Comparison of ENCODE assay signal across 8 cellular contexts in genomic region chr1:2290595-2291510, GRCh38.
DNase-seq lines count a peak whose midpoint lies in the region; ATAC-seq lines count a peak whose summit lies in the region.

No MANE protein-coding gene starts in this region.

- H3K4me1 ChIP-seq in duodenal mucosa (ENCODE audit: control insufficient read depth in 1 of 2, insufficient read depth in 2 of 2, low read length in 2 of 2): peaks cover 38 to 48% of the 10 kb centered on the region in 2 donors

- no peaks in the 10 kb centered on the region for H3K36me3 ChIP-seq in duodenal mucosa (ENCODE audit: control insufficient read depth in 1 of 2, insufficient read depth in 2 of 2, low read length in 2 of 2)

- H3K27ac ChIP-seq in duodenal mucosa (ENCODE audit: low read depth, low read length): peak overlapping the region; percentile 75

- peak; percentile 49 for ATAC-seq in GM19438 (IDR thresholded peaks at IDR 0.05; ENCODE audit: low read depth, unreplicated experiment)

- DNase-seq in LHCN-M2 (ENCODE audit: low read depth) (peak; percentile 99), mucosa of gallbladder (ENCODE audit: low spot score) (peak; percentile 87), kidney tubule cell (ENCODE audit: low spot score) (no peak), iPS-NIHi7 (ENCODE audit: extremely low spot score) (no peak)
- DNase-seq in activated CD8-positive, alpha-beta memory T cell treated with anti-CD3 and anti-CD28 coated beads for 1 hour (ENCODE audit: extremely low read depth in 1 of 2, low read depth in 1 of 2): peak; percentile 49 to 68
- peak; percentile 69 to 84 for DNase-seq in stimulated activated CD8-positive, alpha-beta memory T cell treated with anti-CD3 and anti-CD28 coated beads, Interleukin-2, amount 100 ng/mL, for 48 hours (ENCODE audit: low read depth in 2 of 2)

- H3K9ac ChIP-seq in duodenal mucosa (ENCODE audit: low read depth in 1 of 2, low read length in 2 of 2): peak overlapping the region in 1 of 2 donors; percentile 33

- peak overlapping the region; percentile 52 to 56 for H3K4me3 ChIP-seq in duodenal mucosa (ENCODE audit: low read depth in 1 of 2, low read length in 2 of 2)

- no peaks in the 10 kb centered on the region for H3K27me3 ChIP-seq in duodenal mucosa (ENCODE audit: control insufficient read depth in 1 of 2, insufficient read depth in 2 of 2, low read length in 2 of 2)

- no peaks in the 10 kb centered on the region for H3K9me3 ChIP-seq in duodenal mucosa (ENCODE audit: control insufficient read depth in 1 of 2, low read length in 2 of 2)

Comparison
In these comparisons a context has a peak if more than half of its experiments do, and no peak if none do; other contexts are left out.
1. DNase-seq: peak in LHCN-M2 (single experiment), activated CD8-positive, alpha-beta memory T cell treated with anti-CD3 and anti-CD28 coated beads for 1 hour (2 of 2), mucosa of gallbladder (single experiment) and stimulated activated CD8-positive, alpha-beta memory T cell treated with anti-CD3 and anti-CD28 coated beads, Interleukin-2, amount 100 ng/mL, for 48 hours (2 of 2); none in kidney tubule cell (single experiment) and iPS-NIHi7 (single experiment).